Comparison of ENCODE assay signal across 8 cellular contexts in genomic region chr2:949894-950626, GRCh38. TPM values are rescaled to one million over a fixed set of nuclear protein-coding genes. Genes with fewer than 3 reads are reported as not detected.
DNase-seq lines count a peak whose midpoint lies in the region; ATAC-seq, FAIRE-seq and TF ChIP-seq lines count a peak whose summit lies in the region.

No MANE protein-coding gene starts in this region.

- ATAC-seq in HepG2 (no peak), K562 (peak; percentile 69), HG03469 (IDR thresholded peaks at IDR 0.05; ENCODE audit: unreplicated experiment) (no peak), HG03460 (IDR thresholded peaks at IDR 0.05; ENCODE audit: unreplicated experiment) (no peak), HG03139 (IDR thresholded peaks at IDR 0.05; ENCODE audit: unreplicated experiment) (no peak), GM19324 (IDR thresholded peaks at IDR 0.05; ENCODE audit: low FRiP score, unreplicated experiment) (no peak)

- no peaks in the 10 kb centered on the region for H3K36me3 ChIP-seq in liver (ENCODE audit: control insufficient read depth in 4 of 4, insufficient read depth in 3 of 4, low read depth in 1 of 4, low read length in 3 of 4)
- H3K36me3 ChIP-seq in HepG2 (replicated peaks in 1 of 2; ENCODE audit: control insufficient read depth in 1 of 2, insufficient read depth in 2 of 2, low read length in 2 of 2) = no peaks in the 10 kb centered on the region
- no peaks in the 10 kb centered on the region for H3K36me3 ChIP-seq in K562 (ENCODE audit: control insufficient read depth, insufficient read depth, low read length)
- H3K36me3 ChIP-seq in mesenchymal stem cell (ENCODE audit: control insufficient read depth in 1 of 2, insufficient read depth in 2 of 2, low read depth in 1 of 2, low read length in 2 of 2) = no peaks in the 10 kb centered on the region

- 2% methylated on average over 61 of the region's 61 CpGs for WGBS in liver
- WGBS in HepG2 (ENCODE audit: low lambda C conversion rate) = 55% methylated on average over 41 of the region's 61 CpGs
- WGBS in K562 (ENCODE audit: insufficient coverage, low coverage, missing lambda C conversion rate) = 11% methylated on average over 13 of the region's 61 CpGs
- 1% methylated on average over 32 of the region's 61 CpGs for WGBS in mesenchymal stem cell

- no peak overlapping the region for H2BK12ac ChIP-seq in mesenchymal stem cell (ENCODE audit: low read length in 2 of 2)

- TF ChIP-seq CTCF in liver (IDR thresholded peaks at IDR 0.05; ENCODE audit: low read depth, low read length, missing input control) = no peak
- no peak for TF ChIP-seq CTCF in HepG2 (CRISPR knock-in tag; IDR thresholded peaks at IDR 0.05)
- TF ChIP-seq CTCF in K562 (IDR thresholded peaks at IDR 0.05 in 2 of 3, conservative IDR thresholded peaks at IDR 0.05 in 1 of 3; ENCODE audit: insufficient read depth in 2 of 3, low read depth in 1 of 3, low read length in 3 of 3) = no peak

- H3K4ac ChIP-seq in mesenchymal stem cell (ENCODE audit: low read depth in 1 of 2, low read length in 2 of 2) = no peak overlapping the region

- peak overlapping the region in 2 of 3 donors; percentile 26 to 58 for H3K4me3 ChIP-seq in liver (ENCODE audit: low read depth in 1 of 3, low read length in 3 of 3)
- no peak overlapping the region for H3K4me3 ChIP-seq in HepG2 (replicated peaks in 1 of 3; ENCODE audit: insufficient read depth in 1 of 3, low read depth in 2 of 3, low read length in 3 of 3)
- peak overlapping the region; percentile 18 for H3K4me3 ChIP-seq in K562
- peak overlapping the region; percentile 66 to 69 for H3K4me3 ChIP-seq in mesenchymal stem cell (ENCODE audit: insufficient read depth in 1 of 2, low read depth in 1 of 2, low read length in 2 of 2)

- no peak overlapping the region for H3K18ac ChIP-seq in mesenchymal stem cell (ENCODE audit: low read depth in 1 of 2, low read length in 2 of 2)

- H2BK15ac ChIP-seq in mesenchymal stem cell (ENCODE audit: low read depth, poor library complexity, severe bottlenecking) = no peak overlapping the region

- in situ Hi-C loops in HepG2 (cut with HindIII; ENCODE audit: extremely low pct_ligation_motif_present, low pct_unique_long_range_greater_than_20kb) (no loop called here), K562 (cut with MboI) (no loop called here)

- H3K9me1 ChIP-seq in K562 (ENCODE audit: control insufficient read depth, insufficient read depth, low read length) = no peaks in the 10 kb centered on the region

- H3K79me2 ChIP-seq in HepG2 (ENCODE audit: insufficient read depth, low read length) (no peaks in the 10 kb centered on the region), K562 (ENCODE audit: control insufficient read depth, insufficient read depth, low read length) (no peaks in the 10 kb centered on the region)

- H3K4me2 ChIP-seq in HepG2 (ENCODE audit: low read depth, low read length) = no peak overlapping the region
- no peak overlapping the region for H3K4me2 ChIP-seq in K562 (ENCODE audit: insufficient read depth, low read length)
- peak overlapping the region; percentile 63 for H3K4me2 ChIP-seq in mesenchymal stem cell (ENCODE audit: low read length, poor library complexity, severe bottlenecking)

- H4K91ac ChIP-seq in mesenchymal stem cell (ENCODE audit: low read length) = no peak overlapping the region

- peaks cover 0 to 3% (median under 1%) of the 10 kb centered on the region in 4 donors for H3K9me3 ChIP-seq in liver (ENCODE audit: control insufficient read depth in 4 of 4, low read length in 3 of 4)
- H3K9me3 ChIP-seq in HepG2 (ENCODE audit: low read length) = peaks cover 1% of the 10 kb centered on the region; the same call in 1 of the 2 replicates
- no peaks in the 10 kb centered on the region for H3K9me3 ChIP-seq in K562 (replicated peaks; ENCODE audit: control insufficient read depth, insufficient read depth, low read depth, low read length)
- H3K9me3 ChIP-seq in mesenchymal stem cell (ENCODE audit: control insufficient read depth, low read length) = peaks cover 2% of the 10 kb centered on the region

- intact Hi-C loops in HepG2 (cut with micrococcal nuclease; ENCODE audit: unreplicated experiment) = no loop called here
- intact Hi-C loops in K562 (cut with micrococcal nuclease) = loop anchor here (5.0 kb wide), 2 partner anchors 187 to 597 kb away; no protein-coding TSS in a partner anchor

- no TSS peak for BruUV-seq in HepG2 (replicated peaks; lab: Mats Ljungman, UMichigan)
- BruUV-seq in K562 (replicated peaks; lab: Mats Ljungman, UMichigan) = no TSS peak

- FAIRE-seq in HepG2 (lab: Jason Lieb, UNC) (no peak), K562 (lab: Jason Lieb, UNC) (no peak)

- H2AK5ac ChIP-seq in mesenchymal stem cell (ENCODE audit: low read length, severe bottlenecking) = no peak overlapping the region

- H3K14ac ChIP-seq in mesenchymal stem cell (ENCODE audit: low read length in 2 of 2) = no peak overlapping the region

- peaks cover 3 to 18% (median 8%) of the 10 kb centered on the region in 4 donors for H3K4me1 ChIP-seq in liver (ENCODE audit: control insufficient read depth in 4 of 4, insufficient read depth in 4 of 4, low read length in 3 of 4)
- peaks cover 9% of the 10 kb centered on the region for H3K4me1 ChIP-seq in HepG2 (ENCODE audit: insufficient read depth, low read length)
- peaks cover 0 to 12% of the 10 kb centered on the region in 2 experiments; a peak in 1 of 5 replicates for H3K4me1 ChIP-seq in K562 (replicated peaks in 1 of 2; ENCODE audit: control insufficient read depth in 2 of 2, insufficient read depth in 2 of 2, low read length in 2 of 2)
- H3K4me1 ChIP-seq in mesenchymal stem cell (ENCODE audit: control insufficient read depth, insufficient read depth, low read depth, low read length) = peaks cover 13% of the 10 kb centered on the region

- CTCF ChIA-PET in HepG2 (lab: Yijun Ruan, JAX; ENCODE audit: low intra/inter-chr PET ratio, low total read pairs) (no interaction called here), K562 (lab: Yijun Ruan, JAX; ENCODE audit: low intra/inter-chr PET ratio) (no interaction called here)

- no peaks in the 10 kb centered on the region for H4K20me1 ChIP-seq in HepG2 (ENCODE audit: insufficient read depth, low read length)
- no peaks in the 10 kb centered on the region for H4K20me1 ChIP-seq in K562 (replicated peaks; ENCODE audit: control insufficient read depth, insufficient read depth, low read length)

- TF ChIP-seq POLR2A in HepG2 (IDR thresholded peaks at IDR 0.05; ENCODE audit: insufficient read depth in 1 of 2, low read depth in 2 of 2, low read length in 2 of 2) = no peak
- TF ChIP-seq POLR2A in K562 (conservative IDR thresholded peaks at IDR 0.05) = no peak

- no peak overlapping the region for H2BK5ac ChIP-seq in mesenchymal stem cell (ENCODE audit: low read depth, low read length, poor library complexity, severe bottlenecking)

- POLR2A ChIA-PET in HepG2 (lab: Yijun Ruan, JAX) = no interaction called here
- POLR2A ChIA-PET in K562 (lab: Yijun Ruan, JAX) = no interaction called here

- DNase-seq in HepG2 (ENCODE audit: low spot score) (no peak), K562 (ENCODE audit: extremely low read depth in 1 of 4, low spot score in 3 of 4) (no peak), mesenchymal stem cell (no peak)

- no peak for TF ChIP-seq EP300 in HepG2 (IDR thresholded peaks at IDR 0.05; ENCODE audit: low read depth in 2 of 2, low read length in 2 of 2)
- TF ChIP-seq EP300 in HepG2 (CRISPR knock-in tag; IDR thresholded peaks at IDR 0.05; ENCODE audit: borderline replicate concordance) = no peak
- no peak for TF ChIP-seq EP300 in K562 (IDR thresholded peaks at IDR 0.05; ENCODE audit: low read length)

- H2AFZ ChIP-seq in HepG2 (ENCODE audit: low read length) (no peak overlapping the region), K562 (ENCODE audit: low read depth, low read length) (no peak overlapping the region), mesenchymal stem cell (ENCODE audit: low read depth, low read length) (no peak overlapping the region)

- no peaks in the 10 kb centered on the region for H3K79me1 ChIP-seq in mesenchymal stem cell (replicated peaks; ENCODE audit: low read length, poor library complexity, severe bottlenecking)

- no peak overlapping the region for H2BK120ac ChIP-seq in mesenchymal stem cell (ENCODE audit: low read depth, low read length)

- no peak overlapping the region for H3K9ac ChIP-seq in liver (ENCODE audit: low read depth in 1 of 2, low read length in 2 of 2)
- no peak overlapping the region for H3K9ac ChIP-seq in HepG2 (ENCODE audit: insufficient read depth, low read depth, low read length)
- H3K9ac ChIP-seq in K562 (ENCODE audit: insufficient read depth in 1 of 2, low read depth in 2 of 2, low read length in 2 of 2) = no peak overlapping the region
- peak overlapping the region; percentile 32 for H3K9ac ChIP-seq in mesenchymal stem cell (ENCODE audit: low read length)

- no peak overlapping the region for H3K23ac ChIP-seq in mesenchymal stem cell (ENCODE audit: low read length in 2 of 2)

- TF ChIP-seq RAD21 in liver (IDR thresholded peaks at IDR 0.05) (no peak), HepG2 (CRISPR knock-in tag; IDR thresholded peaks at IDR 0.05) (no peak), K562 (CRISPR knock-in tag; conservative IDR thresholded peaks at IDR 0.05 in 1 of 2, IDR thresholded peaks at IDR 0.05 in 1 of 2) (no peak)

- H3K27me3 ChIP-seq in liver (ENCODE audit: control insufficient read depth in 4 of 4, insufficient read depth in 4 of 4, low read length in 3 of 4) (peaks cover 0 to 12% (median 5%) of the 10 kb centered on the region in 4 donors), HepG2 (ENCODE audit: control insufficient read depth in 1 of 2, insufficient read depth in 2 of 2, low read length in 2 of 2) (peaks cover 2 to 24% of the 10 kb centered on the region in 2 experiments; a peak in 3 of 5 replicates), K562 (ENCODE audit: control insufficient read depth in 2 of 2, insufficient read depth in 2 of 2, low read length in 2 of 2) (peaks cover 9 to 21% of the 10 kb centered on the region in 2 experiments; a peak in 3 of 5 replicates), mesenchymal stem cell (ENCODE audit: control insufficient read depth in 1 of 2, insufficient read depth in 1 of 2, low read length in 2 of 2) (peaks cover 13 to 72% of the 10 kb centered on the region in 2 experiments)

- no peak overlapping the region for H4K8ac ChIP-seq in mesenchymal stem cell (ENCODE audit: low read length)

- no peak overlapping the region for H3K27ac ChIP-seq in liver (ENCODE audit: low read depth in 1 of 2, low read length in 2 of 2)
- no peak overlapping the region for H3K27ac ChIP-seq in HepG2 (ENCODE audit: extremely low read length, insufficient read depth, low read length)
- no peak overlapping the region for H3K27ac ChIP-seq in K562 (ENCODE audit: extremely low read depth, low read depth, low read length)
- H3K27ac ChIP-seq in mesenchymal stem cell (ENCODE audit: low read length, poor library complexity, severe bottlenecking) = no peak overlapping the region

RNA-seq across cellular contexts. Expression of gene SNTG2, which starts 0.6 kb away (rescaled TPM):
- total RNA-seq in liver (not detected), HepG2 (2016; rRNA removed; fragmentation: Illumina TruSeq; extraction: Trizol) (not detected in 2 replicates), K562 (2014; rRNA removed) (not detected in 2 replicates), K562 (2014; rRNA removed; fragmentation: Illumina TruSeq; extraction: Trizol) (not detected in 2 replicates), K562 (2015; rRNA removed; fragmentation: Illumina TruSeq; extraction: Trizol) (not detected in 2 replicates), K562 (2021) (not detected in 2 replicates)
- polyA plus RNA-seq in liver (not detected), HepG2 (2011; rRNA removed) (not detected in 2 replicates), K562 (2011; rRNA removed) (not detected in 2 replicates), K562 (2014; fragmentation: Illumina TruSeq; extraction: Trizol) (not detected in 2 replicates), K562 (2014; fragmentation: Nextera tagmentation; extraction: Ambion mirVana) (not detected), K562 (2014; rRNA removed) (not detected in 2 replicates)
- not detected in 2 replicates for total RNA-seq in HepG2 (2016; cell fraction: cytosol; rRNA removed; fragmentation: Illumina TruSeq; extraction: Trizol; ENCODE audit: low read depth)
- total RNA-seq in HepG2 (2016; cell fraction: insoluble cytoplasmic fraction; rRNA removed; fragmentation: Illumina TruSeq; extraction: Trizol) = not detected in 2 replicates
- total RNA-seq in HepG2 (2016; cell fraction: membrane; rRNA removed; fragmentation: Illumina TruSeq; extraction: Trizol) = not detected in 2 replicates
- not detected in 2 replicates for total RNA-seq in HepG2 (2016; cell fraction: nucleus; rRNA removed; fragmentation: Illumina TruSeq; extraction: Trizol)
- not detected in 2 replicates for polyA plus RNA-seq in HepG2 (2011; cell fraction: cytosol; rRNA removed)
- polyA plus RNA-seq in HepG2 (2011; cell fraction: nucleus; rRNA removed) = not detected in 2 replicates
- not detected in 2 replicates for polyA plus RNA-seq in HepG2 (2012)
- not detected in 2 replicates for polyA plus RNA-seq in HepG2 (2016; cell fraction: cytosol; fragmentation: Illumina TruSeq; extraction: Trizol; ENCODE audit: low read depth)
- not detected in 2 replicates for polyA plus RNA-seq in HepG2 (2016; cell fraction: insoluble cytoplasmic fraction; fragmentation: Illumina TruSeq; extraction: Trizol; ENCODE audit: low read depth)
- polyA plus RNA-seq in HepG2 (2016; cell fraction: membrane; fragmentation: Illumina TruSeq; extraction: Trizol; ENCODE audit: low read depth) = not detected in 2 replicates
- not detected in 2 replicates for polyA plus RNA-seq in HepG2 (2016; cell fraction: nucleus; fragmentation: Illumina TruSeq; extraction: Trizol; ENCODE audit: insufficient read depth, low read depth)
- polyA minus RNA-seq in HepG2 (2011; rRNA and poly(A)+ RNA removed; ENCODE audit: low replicate concordance) = not detected in 2 replicates
- not detected in 2 replicates for polyA minus RNA-seq in HepG2 (2011; cell fraction: cytosol; rRNA and poly(A)+ RNA removed)
- polyA minus RNA-seq in HepG2 (2011; cell fraction: nucleus; rRNA and poly(A)+ RNA removed) = not detected in 2 replicates
- total RNA-seq in K562 (2011; cell fraction: chromatin; rRNA removed; ENCODE audit: low replicate concordance) = not detected in 2 replicates
- not detected in 2 replicates for total RNA-seq in K562 (2011; cell fraction: nucleolus; rRNA removed)
- total RNA-seq in K562 (2011; cell fraction: nucleoplasm; rRNA removed) = not detected in 2 replicates
- not detected in 2 replicates for polyA plus RNA-seq in K562 (2011; cell fraction: cytosol; rRNA removed)
- not detected in 2 replicates for polyA plus RNA-seq in K562 (2011; cell fraction: nucleus; rRNA removed)
- 0.14 TPM in 1 of 2 replicates, not detected in the other for polyA plus RNA-seq in K562 (2012)
- not detected in 2 replicates for polyA minus RNA-seq in K562 (2011; rRNA and poly(A)+ RNA removed)
- not detected in 2 replicates for polyA minus RNA-seq in K562 (2011; cell fraction: cytosol; rRNA and poly(A)+ RNA removed)
- not detected in 2 replicates for polyA minus RNA-seq in K562 (2011; cell fraction: nucleus; rRNA and poly(A)+ RNA removed)
- polyA plus RNA-seq in mesenchymal stem cell (2013, experiment 1 of 2) = 0.15 TPM
- 0.08 TPM for polyA plus RNA-seq in mesenchymal stem cell (2013, experiment 2 of 2)

Comparison
In these comparisons a context has a peak if more than half of its experiments do, and no peak if none do; other contexts are left out.
1. H3K4me3 ChIP-seq: peak in liver (2 of 3), K562 (single experiment) and mesenchymal stem cell (2 of 2); none in HepG2 (0 of 3).